Comparison of ENCODE assay signal across 16 cellular contexts in the genomic region with DNA sequence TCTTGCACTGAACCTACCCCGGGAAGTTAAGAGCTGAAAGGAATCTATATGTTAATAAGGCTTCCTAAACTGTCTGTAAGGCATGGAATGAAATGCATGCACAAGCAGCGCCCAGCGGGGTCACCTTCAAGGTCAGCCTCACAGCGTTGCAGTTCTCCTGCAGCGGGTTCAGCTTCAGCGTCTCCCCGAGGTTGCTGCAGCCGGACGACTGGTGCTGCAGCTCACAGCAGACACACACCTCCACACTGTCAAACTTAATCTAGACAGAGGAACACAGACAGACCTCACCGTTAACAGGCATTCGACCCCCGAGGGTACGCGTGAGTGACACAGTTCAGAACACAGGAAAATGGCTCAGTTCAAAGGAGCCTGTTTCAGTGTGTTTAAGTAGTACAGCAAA.
DNase-seq lines count a peak whose midpoint lies in the region; ATAC-seq and TF ChIP-seq lines count a peak whose summit lies in the region.
"Had no signal": no experiment of that assay in that cellular context is flagged by ENCODE, and none has a peak within 500 bp of the region (broad histone marks: within the 10 kb centered on the region; RNA-seq: fewer than 3 reads in every experiment).

No MANE protein-coding gene starts in this region.

- H3K27ac Mint-ChIP-seq in brain = peak overlapping the region in 2 of 5 experiments; percentile 48 to 65
- H3K27ac Mint-ChIP-seq in nephron progenitor cell = no peak overlapping the region
- H3K27ac Mint-ChIP-seq in stimulated activated effector memory CD8-positive, alpha-beta T cell treated with anti-CD3 and anti-CD28 coated beads, Interleukin-12 subunit alpha, Interleukin-12 subunit beta, amount 100 ng/mL, for 72 hours = no peak overlapping the region
- H3K27ac Mint-ChIP-seq: CD14-positive monocyte had no signal

- peaks cover 20% of the 10 kb centered on the region for H3K4me1 Mint-ChIP-seq in brain
- peaks cover 46% of the 10 kb centered on the region for H3K4me1 Mint-ChIP-seq in nephron progenitor cell
- no peaks in the 10 kb centered on the region for H3K4me1 Mint-ChIP-seq in stimulated activated effector memory CD8-positive, alpha-beta T cell treated with anti-CD3 and anti-CD28 coated beads, Interleukin-12 subunit alpha, Interleukin-12 subunit beta, amount 100 ng/mL, for 72 hours
- H3K4me1 Mint-ChIP-seq: CD14-positive monocyte had no signal

- H3K36me3 ChIP-seq in iPS DF 6.9 (ENCODE audit: control insufficient read depth, insufficient read depth, low read length) = no peaks in the 10 kb centered on the region
- H3K36me3 ChIP-seq in spleen = no peaks in the 10 kb centered on the region

- H3K27ac ChIP-seq in iPS DF 6.9 (ENCODE audit: low read length) (no peak overlapping the region), spleen (no peak overlapping the region)

- intact Hi-C loops in spleen (cut with DNase I; ENCODE audit: low total_unique reads) = no loop called here

- ATAC-seq in HG02970 (IDR thresholded peaks at IDR 0.05; ENCODE audit: low FRiP score, unreplicated experiment) = no peak
- no peak for ATAC-seq in stimulated activated effector memory CD8-positive, alpha-beta T cell treated with anti-CD3 and anti-CD28 coated beads, Interleukin-12 subunit alpha, Interleukin-12 subunit beta, amount 100 ng/mL, for 72 hours
- no peak for ATAC-seq in HG03025 (IDR thresholded peaks at IDR 0.05; ENCODE audit: low FRiP score, unreplicated experiment)
- ATAC-seq: HCT116, Panc1, Right ventricle myocardium inferior had no signal

- TF ChIP-seq CTCF in brain (conservative IDR thresholded peaks at IDR 0.05) = no peak
- TF ChIP-seq CTCF in nephron progenitor cell (IDR thresholded peaks at IDR 0.05) = no peak
- no peak for TF ChIP-seq CTCF in spleen (IDR thresholded peaks at IDR 0.05 in 8 of 11, conservative IDR thresholded peaks at IDR 0.05 in 3 of 11)

- no peaks in the 10 kb centered on the region for H3K9me3 ChIP-seq in iPS DF 6.9 (ENCODE audit: control insufficient read depth, insufficient read depth, low read length)
- no peaks in the 10 kb centered on the region for H3K9me3 ChIP-seq in spleen

- H3K27me3 Mint-ChIP-seq in brain (peaks cover 2% of the 10 kb centered on the region), nephron progenitor cell (ENCODE audit: low read depth, poor library complexity) (peaks cover 7% of the 10 kb centered on the region)

- H3K9me3 Mint-ChIP-seq in brain (peaks cover 0 to 5% (median 0%) of the 10 kb centered on the region in 5 experiments), nephron progenitor cell (no peaks in the 10 kb centered on the region)
- H3K9me3 Mint-ChIP-seq in stimulated activated effector memory CD8-positive, alpha-beta T cell treated with anti-CD3 and anti-CD28 coated beads, Interleukin-12 subunit alpha, Interleukin-12 subunit beta, amount 100 ng/mL, for 72 hours = no peaks in the 10 kb centered on the region

- TF ChIP-seq POLR2A in spleen (IDR thresholded peaks at IDR 0.05) = no peak

- WGBS in iPS DF 6.9 (ENCODE audit: insufficient coverage, insufficient read length) = no CpG with 5 or more reads among the region's 14 CpGs
- 41 to 66% (median 48%) methylated on average over 14 of the region's 14 CpGs for WGBS in spleen, 5 donors

- H3K27me3 ChIP-seq in iPS DF 6.9 (ENCODE audit: control insufficient read depth, insufficient read depth, low read length) (no peaks in the 10 kb centered on the region), spleen (replicated peaks in 1 of 7) (peaks cover 0 to 9% (median 0%) of the 10 kb centered on the region in 7 donors)

- H3K36me3 Mint-ChIP-seq in brain (no peaks in the 10 kb centered on the region), nephron progenitor cell (ENCODE audit: low read depth) (no peaks in the 10 kb centered on the region)
- no peaks in the 10 kb centered on the region for H3K36me3 Mint-ChIP-seq in stimulated activated effector memory CD8-positive, alpha-beta T cell treated with anti-CD3 and anti-CD28 coated beads, Interleukin-12 subunit alpha, Interleukin-12 subunit beta, amount 100 ng/mL, for 72 hours
- H3K36me3 Mint-ChIP-seq: CD14-positive monocyte had no signal

- peak; percentile 57 for DNase-seq in ELF-1 (ENCODE audit: low read depth, low spot score)
- peak; percentile 43 for DNase-seq in iPS DF 6.9 (ENCODE audit: low read depth, low spot score)
- peak; percentile 57 for DNase-seq in nephron progenitor cell
- DNase-seq in spleen = no peak
- no peak for DNase-seq in stimulated activated effector memory CD8-positive, alpha-beta T cell treated with anti-CD3 and anti-CD28 coated beads, Interleukin-12 subunit alpha, Interleukin-12 subunit beta, amount 100 ng/mL, for 72 hours (ENCODE audit: low spot score in 2 of 2)
- DNase-seq: COR-L47, KG1, NCI-H1092, NCI-H446 had no signal

- H3K4me3 ChIP-seq in iPS DF 6.9 (ENCODE audit: low read length) = no peak overlapping the region
- H3K4me3 ChIP-seq in spleen = no peak overlapping the region

- H3K4me1 ChIP-seq in iPS DF 6.9 (ENCODE audit: control insufficient read depth, insufficient read depth, low read length) (peaks cover 6% of the 10 kb centered on the region), spleen (no peaks in the 10 kb centered on the region)

- H3K4me3 Mint-ChIP-seq in brain = peak overlapping the region in 3 of 5 experiments; percentile 11 to 70 (median 57)
- peak overlapping the region; percentile 27 for H3K4me3 Mint-ChIP-seq in nephron progenitor cell
- no peak overlapping the region for H3K4me3 Mint-ChIP-seq in stimulated activated effector memory CD8-positive, alpha-beta T cell treated with anti-CD3 and anti-CD28 coated beads, Interleukin-12 subunit alpha, Interleukin-12 subunit beta, amount 100 ng/mL, for 72 hours
- H3K4me3 Mint-ChIP-seq: CD14-positive monocyte had no signal

Comparison
In these comparisons a context has a peak if more than half of its experiments do, and no peak if none do; other contexts are left out.
1. DNase-seq: peak in ELF-1 (single experiment), iPS DF 6.9 (single experiment) and nephron progenitor cell (single experiment); none in spleen (single experiment) and stimulated activated effector memory CD8-positive, alpha-beta T cell treated with anti-CD3 and anti-CD28 coated beads, Interleukin-12 subunit alpha, Interleukin-12 subunit beta, amount 100 ng/mL, for 72 hours (0 of 2).